ENCODE assay signal across 8 cellular contexts in genomic region chr7:81482600-81483186, GRCh38.
DNase-seq lines count a peak whose midpoint lies in the region; ATAC-seq and TF ChIP-seq lines count a peak whose summit lies in the region.

No MANE protein-coding gene starts in this region.

- peak; percentile 64 for ATAC-seq in HG03442 (IDR thresholded peaks at IDR 0.05; ENCODE audit: unreplicated experiment)
- peak; percentile 29 for ATAC-seq in foreskin keratinocyte
- ATAC-seq in upper lobe of left lung (ENCODE audit: low FRiP score in 2 of 2): peak in 1 of 2 donors; percentile 70
- ATAC-seq in HG02840 (IDR thresholded peaks at IDR 0.05; ENCODE audit: low FRiP score, unreplicated experiment): no peak

- H3K36me3 ChIP-seq in upper lobe of left lung: no peaks in the 10 kb centered on the region

- no peak for TF ChIP-seq EP300 in upper lobe of left lung (IDR thresholded peaks at IDR 0.05)

- no peak overlapping the region for H3K27ac ChIP-seq in foreskin keratinocyte
- H3K27ac ChIP-seq in upper lobe of left lung: no peak overlapping the region

- H3K9me3 ChIP-seq in upper lobe of left lung: no peaks in the 10 kb centered on the region

- no peak overlapping the region for H3K4me3 ChIP-seq in upper lobe of left lung

- WGBS in upper lobe of left lung, 2 donors: 2 to 12% methylated on average over 2 of the region's 2 CpGs

- no peaks in the 10 kb centered on the region for H3K4me1 ChIP-seq in foreskin keratinocyte
- H3K4me1 ChIP-seq in upper lobe of left lung: peaks cover 0 to 3% (median 0%) of the 10 kb centered on the region in 4 donors

- TF ChIP-seq POLR2A in upper lobe of left lung (IDR thresholded peaks at IDR 0.05): no peak

- H3K27me3 ChIP-seq in foreskin keratinocyte (peaks cover 3% of the 10 kb centered on the region), upper lobe of left lung (no peaks in the 10 kb centered on the region)

- TF ChIP-seq CTCF in foreskin keratinocyte (conservative IDR thresholded peaks at IDR 0.05) (peak; percentile 71), upper lobe of left lung (IDR thresholded peaks at IDR 0.05) (peak; percentile 39 to 57 (median 52))

- in situ Hi-C loops in SK-MEL-5 (cut with HindIII; ENCODE audit: low pct_unique_long_range_greater_than_20kb, low sequenced_read_pairs): no loop called here

- peak; percentile 66 for DNase-seq in NCI-H2171 treated with DMSO at 0.1 percent for 48 hours (lab: John Stamatoyannopoulos, UW)
- no peak for DNase-seq in NCI-H2171 (lab: John Stamatoyannopoulos, UW)
- peak; percentile 58 for DNase-seq in SK-MEL-5 (ENCODE audit: low read depth, low spot score)
- DNase-seq in foreskin keratinocyte: no peak
- DNase-seq in upper lobe of left lung: no peak
- DNase-seq in SHP77 (lab: John Stamatoyannopoulos, UW): no peak

Comparison
In these comparisons a context has a peak if more than half of its experiments do, and no peak if none do; other contexts are left out.
1. DNase-seq: peak in NCI-H2171 treated with DMSO at 0.1 percent for 48 hours (single experiment) and SK-MEL-5 (single experiment); none in NCI-H2171 (single experiment), foreskin keratinocyte (0 of 2), upper lobe of left lung (0 of 2) and SHP77 (0 of 2).